In the genomic region with DNA sequence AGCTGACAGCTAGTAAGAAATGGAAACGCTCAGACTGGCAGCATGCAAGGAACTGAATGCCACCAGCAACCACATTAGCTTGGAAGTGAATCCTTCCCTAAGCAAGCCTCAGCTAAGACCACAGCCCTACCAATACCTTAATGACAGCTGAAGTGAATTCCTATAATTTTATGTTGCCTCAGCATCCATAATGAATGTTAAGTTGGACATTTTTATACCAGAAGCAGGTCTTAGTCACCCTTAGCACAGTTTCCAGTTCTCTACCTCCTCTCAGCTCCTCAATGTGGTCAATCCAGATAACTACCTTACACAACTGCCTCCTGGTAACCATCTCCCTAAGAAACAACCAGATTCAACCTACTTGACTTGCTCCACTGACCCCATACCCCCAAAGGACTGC, we compare ENCODE assay signal across 1 cellular context.
TF ChIP-seq lines count a peak whose summit lies in the region.

No MANE protein-coding gene starts in this region.

TF ChIP-seq in HepG2, 621 proteins besides CTCF, POLR2A, EP300 and RAD21:
- no peak for TF ChIP-seq ZNF691 (CRISPR knock-in tag; IDR thresholded peaks at IDR 0.05; ENCODE audit: borderline replicate concordance, low read depth)
